ENCODE assay signal across 11 cellular contexts in genomic region chr2:85600951-85601770, GRCh38. TPM values are rescaled to one million over a fixed set of nuclear protein-coding genes. Genes with fewer than 3 reads are reported as not detected.
A peak's percentile ranks its signal among the peaks of the same experiment; 100 is the strongest.
DNase-seq lines count a peak whose midpoint lies in the region; ATAC-seq and TF ChIP-seq lines count a peak whose summit lies in the region.
"Had no signal": no experiment of that assay in that cellular context is flagged by ENCODE, and none has a peak within 500 bp of the region (broad histone marks: within the 10 kb centered on the region; RNA-seq: fewer than 3 reads in every experiment).

No MANE protein-coding gene starts in this region.

- ATAC-seq in left lung (no peak), HG03469 (IDR thresholded peaks at IDR 0.05; ENCODE audit: unreplicated experiment) (no peak), left colon (no peak)

- TF ChIP-seq CTCF in astrocyte of the cerebellum (IDR thresholded peaks at IDR 0.05; ENCODE audit: low read depth, low read length, missing control alignments) (no peak), left lung (IDR thresholded peaks at IDR 0.05) (no peak)

- H3K9ac ChIP-seq in stomach smooth muscle (ENCODE audit: low read length in 2 of 2) = peak overlapping the region; percentile 84 to 94

- H3K27ac Mint-ChIP-seq in T-helper 2 cell treated with Interferon-gamma antibody and Interleukin-4, amounts not matched to agents 5 μg/mL and 100 μg/mL, for 36 hours = peak overlapping the region; percentile 67

- H3K27me3 ChIP-seq in left lung (no peaks in the 10 kb centered on the region), stomach smooth muscle (ENCODE audit: control insufficient read depth in 1 of 2, insufficient read depth in 2 of 2, low read length in 2 of 2) (no peaks in the 10 kb centered on the region)
- H3K27me3 ChIP-seq: BE2C had no signal

- peaks cover 19% of the 10 kb centered on the region for H3K4me1 Mint-ChIP-seq in T-helper 2 cell treated with Interferon-gamma antibody and Interleukin-4, amounts not matched to agents 5 μg/mL and 100 μg/mL, for 36 hours (ENCODE audit: low read depth)

- no peaks in the 10 kb centered on the region for H3K9me3 Mint-ChIP-seq in T-helper 2 cell treated with Interferon-gamma antibody and Interleukin-4, amounts not matched to agents 5 μg/mL and 100 μg/mL, for 36 hours

- peak overlapping the region; percentile 84 for H3K4me3 Mint-ChIP-seq in T-helper 2 cell treated with Interferon-gamma antibody and Interleukin-4, amounts not matched to agents 5 μg/mL and 100 μg/mL, for 36 hours

- in situ Hi-C loops in astrocyte of the cerebellum (cut with HindIII; ENCODE audit: low sequenced_read_pairs) = loop anchor here (5.0 kb wide), 1 partner anchor 106 kb away; no protein-coding TSS in a partner anchor

- H3K36me3 Mint-ChIP-seq in T-helper 2 cell treated with Interferon-gamma antibody and Interleukin-4, amounts not matched to agents 5 μg/mL and 100 μg/mL, for 36 hours (ENCODE audit: low read depth) = peaks cover 11% of the 10 kb centered on the region

- DNase-seq in T-helper 2 cell treated with Interferon-gamma antibody and Interleukin-4, amounts not matched to agents 5 μg/mL and 100 μg/mL, for 36 hours (ENCODE audit: low spot score) = no peak
- no peak for DNase-seq in T-helper 2 cell
- no peak for DNase-seq in astrocyte of the cerebellum (ENCODE audit: low read depth)
- no peak for DNase-seq in left lung
- DNase-seq in AG08396 (ENCODE audit: low spot score) = no peak
- no peak for DNase-seq in left colon
- DNase-seq: BE2C; NCI-H187; stimulated activated CD4-positive, alpha-beta T cell treated with anti-CD3 and anti-CD28 coated beads, Interleukin-15, amount 100 ng/mL, for 24 hours had no signal

- intact Hi-C loops in left lung (cut with DNase I) = no loop called here
- intact Hi-C loops in left colon (cut with DNase I, micrococcal nuclease) = no loop called here

- no peaks in the 10 kb centered on the region for H3K27me3 Mint-ChIP-seq in T-helper 2 cell treated with Interferon-gamma antibody and Interleukin-4, amounts not matched to agents 5 μg/mL and 100 μg/mL, for 36 hours (ENCODE audit: low read depth)

- peaks cover 0 to 40% of the 10 kb centered on the region in 2 donors for H3K36me3 ChIP-seq in left lung
- peaks cover 9 to 17% of the 10 kb centered on the region in 2 donors for H3K36me3 ChIP-seq in stomach smooth muscle (ENCODE audit: control insufficient read depth in 2 of 2, insufficient read depth in 2 of 2, low read length in 2 of 2)
- H3K36me3 ChIP-seq: BE2C had no signal

- H3K9me3 ChIP-seq in left lung (no peaks in the 10 kb centered on the region), stomach smooth muscle (ENCODE audit: control insufficient read depth in 2 of 2, low read length in 2 of 2) (no peaks in the 10 kb centered on the region)
- H3K9me3 ChIP-seq: BE2C had no signal

- H3K27ac ChIP-seq in left lung (peak overlapping the region in 1 of 2 donors; percentile 83), stomach smooth muscle (ENCODE audit: low read length) (peak overlapping the region; percentile 73)

- H3K4me1 ChIP-seq in left lung (peaks cover 40 to 81% of the 10 kb centered on the region in 2 donors), stomach smooth muscle (ENCODE audit: control insufficient read depth, insufficient read depth, low read length) (peaks cover 52% of the 10 kb centered on the region)
- H3K4me1 ChIP-seq: BE2C had no signal

- H3K4me3 ChIP-seq in astrocyte of the cerebellum (ENCODE audit: low read depth, low read length) (peak overlapping the region; percentile 82), left lung (peak overlapping the region; percentile 78 to 88), stomach smooth muscle (ENCODE audit: low read length in 2 of 2) (peak overlapping the region; percentile 98 to 99)

RNA-seq across cellular contexts. Expression of gene TMEM150A, which starts 1.3 kb away (rescaled TPM):
- total RNA-seq in left lung (10 to 100 TPM; 28.2 to 39.6 TPM), left colon (10 to 100 TPM in 1 of 2 donors, 1 to 10 TPM in 1; 10.0 to 10.8 TPM)

RNA-seq across cellular contexts. Expression of gene RNF181, which starts 5.6 kb away (rescaled TPM):
- 100 to 1,000 TPM; 101 to 107 TPM for total RNA-seq in left lung
- 10 to 100 TPM; 78.8 to 84.2 TPM for total RNA-seq in left colon

RNA-seq across cellular contexts. Expression of gene C2orf68, which starts 10.7 kb away (rescaled TPM):
- 10 to 100 TPM; 37.0 to 42.5 TPM for total RNA-seq in left lung
- 10 to 100 TPM; 36.1 to 44.7 TPM for total RNA-seq in left colon

RNA-seq across cellular contexts. Expression of gene USP39, which starts 14.8 kb away (rescaled TPM):
- 10 to 100 TPM; 44.5 to 45.5 TPM for total RNA-seq in left lung
- total RNA-seq in left colon = 10 to 100 TPM; 37.2 TPM

RNA-seq across cellular contexts. Expression of gene VAMP5, which starts 16.9 kb away (rescaled TPM):
- total RNA-seq in left lung (10 to 100 TPM; 58.2 to 87.7 TPM), left colon (10 to 100 TPM; 20.1 to 20.4 TPM)
